Comparison of ENCODE assay signal across 29 cellular contexts in genomic region chr5:135546912-135547311, GRCh38. TPM values are rescaled to one million over a fixed set of nuclear protein-coding genes. Genes with fewer than 3 reads are reported as not detected.
DNase-seq lines count a peak whose midpoint lies in the region; FAIRE-seq and TF ChIP-seq lines count a peak whose summit lies in the region.
"Had no signal": no experiment of that assay in that cellular context is flagged by ENCODE, and none has a peak within 500 bp of the region (broad histone marks: within the 10 kb centered on the region; RNA-seq: fewer than 3 reads in every experiment).

No MANE protein-coding gene starts in this region.

- 26 to 46% methylated on average over 3 to 4 of the region's 4 CpGs for WGBS in endodermal cell (ENCODE audit: insufficient coverage in 1 of 2, insufficient read length in 1 of 2), 2 experiments

- peak; percentile 27 for TF ChIP-seq CTCF in D721Med (IDR thresholded peaks at IDR 0.05; ENCODE audit: insufficient read depth, missing control alignments)
- peak; percentile 19 for TF ChIP-seq CTCF in endodermal cell (conservative IDR thresholded peaks at IDR 0.05)
- no peak for TF ChIP-seq CTCF in chondrocyte (IDR thresholded peaks at IDR 0.05)

- H3K27ac Mint-ChIP-seq in endodermal cell (no peak overlapping the region), chondrocyte (ENCODE audit: unreplicated experiment) (no peak overlapping the region)
- H3K27ac Mint-ChIP-seq: CD4-positive, alpha-beta T cell; T-helper 17 cell had no signal

- no peaks in the 10 kb centered on the region for H3K36me3 ChIP-seq in endodermal cell (ENCODE audit: control insufficient read depth, insufficient read depth, low read length)
- H3K36me3 ChIP-seq: BLaER1, HAP-1 had no signal

- H3K4me1 Mint-ChIP-seq in endodermal cell (peaks cover 28% of the 10 kb centered on the region), chondrocyte (ENCODE audit: low read depth) (peaks cover 9% of the 10 kb centered on the region)

- H3K4me1 ChIP-seq in endodermal cell (ENCODE audit: control insufficient read depth, insufficient read depth, low read length): peaks cover 6% of the 10 kb centered on the region

- H3K27ac ChIP-seq in endodermal cell (ENCODE audit: low read depth, low read length): no peak overlapping the region
- H3K27ac ChIP-seq: 22Rv1, BLaER1 had no signal

- no peak overlapping the region for H3K4me3 ChIP-seq in endodermal cell (ENCODE audit: low read length)
- H3K4me3 ChIP-seq: BLaER1, HAP-1 had no signal

- H3K36me3 Mint-ChIP-seq in endodermal cell (ENCODE audit: low read depth): no peaks in the 10 kb centered on the region
- H3K36me3 Mint-ChIP-seq in chondrocyte (ENCODE audit: low read depth): no peaks in the 10 kb centered on the region

- no peaks in the 10 kb centered on the region for H3K9me3 ChIP-seq in endodermal cell (ENCODE audit: control insufficient read depth, low read length)
- H3K9me3 ChIP-seq: BLaER1 had no signal

- H3K4me3 Mint-ChIP-seq in endodermal cell (no peak overlapping the region), chondrocyte (ENCODE audit: unreplicated experiment) (no peak overlapping the region)
- H3K4me3 Mint-ChIP-seq: CD4-positive, alpha-beta T cell; T-helper 17 cell had no signal

- H3K27me3 ChIP-seq in endodermal cell (ENCODE audit: control insufficient read depth, insufficient read depth, low read length, poor library complexity, severe bottlenecking): peaks cover 97% of the 10 kb centered on the region

- H3K27me3 Mint-ChIP-seq in endodermal cell (ENCODE audit: insufficient read depth) (peaks cover 99% of the 10 kb centered on the region), chondrocyte (ENCODE audit: low read depth) (peaks cover 86% of the 10 kb centered on the region)

- FAIRE-seq in D721Med (lab: Jason Lieb, UNC): no peak
- FAIRE-seq: GM12891 had no signal

- no peak overlapping the region for H3K9ac ChIP-seq in endodermal cell (ENCODE audit: extremely low read depth, low read length, poor library complexity, severe bottlenecking)
- H3K9ac ChIP-seq: BLaER1 had no signal

- peak; percentile 50 for DNase-seq in DMS 273 (lab: John Stamatoyannopoulos, UW; ENCODE audit: unreplicated experiment)
- no peak for DNase-seq in DMS 273 treated with DMSO at 0.1 percent for 48 hours (lab: John Stamatoyannopoulos, UW)
- no peak for DNase-seq in D721Med (ENCODE audit: insufficient read length, low spot score)
- peak; percentile 25 for DNase-seq in NCI-H69 (lab: John Stamatoyannopoulos, UW)
- DNase-seq in endodermal cell: no peak
- no peak for DNase-seq in superior temporal gyrus (ENCODE audit: extremely low spot score)
- DNase-seq in NOMO-1 (lab: John Stamatoyannopoulos, UW; ENCODE audit: unreplicated experiment in 2 of 2): no peak
- no peak for DNase-seq in chondrocyte (ENCODE audit: low spot score)
- DNase-seq: ACHN; CD4-positive, alpha-beta T cell; COR-L47; DMS153; IMR-90; Karpas-422; NCI-H1436; NCI-H2029; NCI-H446 treated with DMSO at 0.1 percent for 48 hours; NCI-H748 treated with DMSO at 0.1 percent for 48 hours; PC-3; SHP77; SW 1271; T-helper 17 cell had no signal

- no peaks in the 10 kb centered on the region for H3K9me3 Mint-ChIP-seq in endodermal cell
- no peaks in the 10 kb centered on the region for H3K9me3 Mint-ChIP-seq in chondrocyte (ENCODE audit: low read depth)
- H3K9me3 Mint-ChIP-seq: CD4-positive, alpha-beta T cell had no signal

RNA-seq across cellular contexts. Expression of gene NEUROG1, which starts 11.1 kb away (rescaled TPM):
- total RNA-seq in endodermal cell: not detected
- 10.2 TPM for polyA plus RNA-seq in endodermal cell (2013, experiment 1 of 2)
- polyA plus RNA-seq in endodermal cell (2013, experiment 2 of 2): 7.4 TPM
- not detected in 3 replicates for total RNA-seq in chondrocyte
- total RNA-seq: CD4-positive, alpha-beta T cell; G401; IMR-90; M059J; PC-3; RPMI7951; T-helper 17 cell had no signal
- polyA plus RNA-seq: IMR-90 had no signal

RNA-seq across cellular contexts. Expression of gene CXCL14, which starts 31.9 kb away (rescaled TPM):
- total RNA-seq in endodermal cell (under 1 TPM; 0.20 to 0.44 TPM), chondrocyte (0.21 TPM in 1 of 3 replicates, not detected in the others)
- 5.7 TPM for polyA plus RNA-seq in endodermal cell (2013, experiment 1 of 2)
- polyA plus RNA-seq in endodermal cell (2013, experiment 2 of 2): 7.0 TPM
- total RNA-seq: CD4-positive, alpha-beta T cell; G401; IMR-90; PC-3; RPMI7951; T-helper 17 cell had no signal
- polyA plus RNA-seq: IMR-90 had no signal

Comparison
In these comparisons a context has a peak if more than half of its experiments do, and no peak if none do; other contexts are left out.
1. DNase-seq: peak in DMS 273 (single experiment) and NCI-H69 (single experiment); none in DMS 273 treated with DMSO at 0.1 percent for 48 hours (single experiment), D721Med (single experiment), endodermal cell (single experiment), superior temporal gyrus (single experiment), NOMO-1 (0 of 2) and chondrocyte (single experiment).